Comparison of ENCODE assay signal across 8 cellular contexts in the genomic region with DNA sequence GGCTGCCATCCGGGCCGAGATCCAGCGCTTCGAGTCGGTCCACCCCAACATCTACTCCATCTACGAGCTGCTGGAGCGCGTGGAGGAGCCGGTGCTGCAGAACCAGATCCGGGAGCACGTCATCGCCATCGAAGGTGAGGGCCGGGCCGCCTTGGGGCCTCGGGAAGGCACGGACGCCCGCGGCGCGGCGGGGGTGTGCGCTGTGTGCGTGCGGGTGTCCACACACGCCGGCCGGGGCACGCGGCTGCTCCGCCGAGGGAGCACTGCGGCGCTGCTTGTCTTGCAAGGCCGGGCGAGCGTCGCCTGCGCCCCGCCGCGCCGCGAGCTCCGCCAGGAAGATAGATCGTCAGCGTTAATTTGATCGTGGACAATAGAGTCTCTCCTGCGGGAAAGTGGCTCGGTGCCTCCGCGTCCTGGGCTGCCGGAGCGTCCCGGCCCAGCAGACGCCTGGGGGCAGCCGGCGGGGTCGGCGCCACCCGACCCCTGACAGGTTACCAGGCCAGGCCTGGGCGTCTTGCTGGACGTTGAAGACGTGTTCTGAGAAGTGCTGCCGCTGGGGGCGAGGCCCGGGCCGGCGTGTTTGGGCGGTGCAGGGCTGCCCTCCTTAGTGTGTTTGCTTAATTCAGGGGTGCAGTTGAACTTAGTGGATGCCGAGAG. TPM values are rescaled to one million over a fixed set of nuclear protein-coding genes. Genes with fewer than 3 reads are reported as not detected.
A peak's percentile ranks its signal among the peaks of the same experiment; 100 is the strongest.
DNase-seq lines count a peak whose midpoint lies in the region; ATAC-seq and TF ChIP-seq lines count a peak whose summit lies in the region.

No MANE protein-coding gene starts in this region.

- TF ChIP-seq CTCF in WERI-Rb-1 (IDR thresholded peaks at IDR 0.05; ENCODE audit: low read depth, low read length) (no peak), foreskin fibroblast (IDR thresholded peaks at IDR 0.05; ENCODE audit: low read depth, low read length) (no peak), neural cell (IDR thresholded peaks at IDR 0.05; ENCODE audit: poor library complexity, severe bottlenecking) (no peak), GM10248 (IDR thresholded peaks at IDR 0.05; ENCODE audit: control extremely low read depth, extremely low read depth, low read depth, missing control alignments) (no peak)

- H3K9me2 ChIP-seq in neural cell (ENCODE audit: insufficient read depth, low read length) = no peaks in the 10 kb centered on the region

- H3K4me3 ChIP-seq in WERI-Rb-1 (ENCODE audit: low read depth, low read length) (peak overlapping the region; percentile 49), foreskin fibroblast (ENCODE audit: low read depth in 1 of 2, low read length in 2 of 2) (peak overlapping the region; percentile 57 to 66), neural cell (ENCODE audit: low read length) (peak overlapping the region; percentile 95)

- peaks cover 13% of the 10 kb centered on the region for H3K4me1 Mint-ChIP-seq in activated naive CD4-positive, alpha-beta T cell treated with anti-CD3 and anti-CD28 coated beads, Interleukin-2, amount 50 U/mL, for 24 hours

- ATAC-seq in GM21529 (IDR thresholded peaks at IDR 0.05; ENCODE audit: unreplicated experiment) = no peak

- H3F3A ChIP-seq in neural cell (ENCODE audit: insufficient read depth, low read length, poor library complexity, severe bottlenecking) = no peaks in the 10 kb centered on the region

- no peak overlapping the region for H3K27ac ChIP-seq in WERI-Rb-1
- H3K27ac ChIP-seq in neural cell (ENCODE audit: low read length) = peak overlapping the region; percentile 8

- peak overlapping the region; percentile 76 for H3K9ac ChIP-seq in neural cell (ENCODE audit: low read length)

- no peaks in the 10 kb centered on the region for H3K36me3 Mint-ChIP-seq in activated naive CD4-positive, alpha-beta T cell treated with anti-CD3 and anti-CD28 coated beads, Interleukin-2, amount 50 U/mL, for 24 hours

- TF ChIP-seq EP300 in neural cell (conservative IDR thresholded peaks at IDR 0.05; ENCODE audit: poor library complexity, severe bottlenecking) = no peak

- H2AFZ ChIP-seq in neural cell (ENCODE audit: low read depth, low read length) = peak overlapping the region; percentile 14

- H3K9me3 ChIP-seq in WERI-Rb-1 (ENCODE audit: severe bottlenecking) = peaks cover 16% of the 10 kb centered on the region
- H3K9me3 ChIP-seq in neural cell (ENCODE audit: low read length) = no peaks in the 10 kb centered on the region

- peaks cover 64% of the 10 kb centered on the region for H3K27me3 ChIP-seq in WERI-Rb-1 (ENCODE audit: insufficient read depth, low read depth, severe bottlenecking)
- no peaks in the 10 kb centered on the region for H3K27me3 ChIP-seq in neural cell (ENCODE audit: insufficient read depth, low read depth, low read length)

- no peaks in the 10 kb centered on the region for H3K36me3 ChIP-seq in WERI-Rb-1
- no peaks in the 10 kb centered on the region for H3K36me3 ChIP-seq in neural cell (ENCODE audit: insufficient read depth, low read length)

- CTCF ChIA-PET in GM10248 (lab: Yijun Ruan, JAX) = no interaction called here

- peaks cover 48% of the 10 kb centered on the region for H3K79me2 ChIP-seq in neural cell (replicated peaks; ENCODE audit: insufficient read depth, low read length)

- peaks cover 3% of the 10 kb centered on the region for H4K20me1 ChIP-seq in neural cell (ENCODE audit: insufficient read depth)

- DNase-seq in activated naive CD4-positive, alpha-beta T cell treated with anti-CD3 and anti-CD28 coated beads, Interleukin-2, amount 50 U/mL, for 16 hours = no peak
- DNase-seq in WERI-Rb-1 = peak; percentile 28
- DNase-seq in foreskin fibroblast = peak; percentile 53 to 79
- DNase-seq in stimulated activated naive CD4-positive, alpha-beta T cell (lab: John Stamatoyannopoulos, UW) = no peak
- no peak for DNase-seq in GM10248 (ENCODE audit: extremely low spot score)

- no peak overlapping the region for H3K27ac Mint-ChIP-seq in activated naive CD4-positive, alpha-beta T cell treated with anti-CD3 and anti-CD28 coated beads, Interleukin-2, amount 50 U/mL, for 24 hours

- H3K27me3 Mint-ChIP-seq in activated naive CD4-positive, alpha-beta T cell treated with anti-CD3 and anti-CD28 coated beads, Interleukin-2, amount 50 U/mL, for 24 hours = peaks cover 36% of the 10 kb centered on the region

- peak; percentile 32 for TF ChIP-seq RAD21 in neural cell (conservative IDR thresholded peaks at IDR 0.05)

- H3K4me2 ChIP-seq in neural cell (ENCODE audit: low read length) = peak overlapping the region; percentile 86

- POLR2A ChIA-PET in GM10248 (lab: Yijun Ruan, JAX) = no interaction called here

- peak overlapping the region; percentile 54 for H3K4me3 Mint-ChIP-seq in activated naive CD4-positive, alpha-beta T cell treated with anti-CD3 and anti-CD28 coated beads, Interleukin-2, amount 50 U/mL, for 24 hours

- no peaks in the 10 kb centered on the region for H3K9me3 Mint-ChIP-seq in activated naive CD4-positive, alpha-beta T cell treated with anti-CD3 and anti-CD28 coated beads, Interleukin-2, amount 50 U/mL, for 24 hours

TF ChIP-seq in neural cell, 6 proteins besides CTCF, POLR2A, EP300 and RAD21:
- TF ChIP-seq SMC3 (conservative IDR thresholded peaks at IDR 0.05; ENCODE audit: poor library complexity) (no peak), MXI1 (conservative IDR thresholded peaks at IDR 0.05; ENCODE audit: poor library complexity, severe bottlenecking) (peak; percentile 67), POLR2AphosphoS5 (IDR thresholded peaks at IDR 0.05) (peak; percentile 49)
- TF ChIP-seq, protein P1, sequence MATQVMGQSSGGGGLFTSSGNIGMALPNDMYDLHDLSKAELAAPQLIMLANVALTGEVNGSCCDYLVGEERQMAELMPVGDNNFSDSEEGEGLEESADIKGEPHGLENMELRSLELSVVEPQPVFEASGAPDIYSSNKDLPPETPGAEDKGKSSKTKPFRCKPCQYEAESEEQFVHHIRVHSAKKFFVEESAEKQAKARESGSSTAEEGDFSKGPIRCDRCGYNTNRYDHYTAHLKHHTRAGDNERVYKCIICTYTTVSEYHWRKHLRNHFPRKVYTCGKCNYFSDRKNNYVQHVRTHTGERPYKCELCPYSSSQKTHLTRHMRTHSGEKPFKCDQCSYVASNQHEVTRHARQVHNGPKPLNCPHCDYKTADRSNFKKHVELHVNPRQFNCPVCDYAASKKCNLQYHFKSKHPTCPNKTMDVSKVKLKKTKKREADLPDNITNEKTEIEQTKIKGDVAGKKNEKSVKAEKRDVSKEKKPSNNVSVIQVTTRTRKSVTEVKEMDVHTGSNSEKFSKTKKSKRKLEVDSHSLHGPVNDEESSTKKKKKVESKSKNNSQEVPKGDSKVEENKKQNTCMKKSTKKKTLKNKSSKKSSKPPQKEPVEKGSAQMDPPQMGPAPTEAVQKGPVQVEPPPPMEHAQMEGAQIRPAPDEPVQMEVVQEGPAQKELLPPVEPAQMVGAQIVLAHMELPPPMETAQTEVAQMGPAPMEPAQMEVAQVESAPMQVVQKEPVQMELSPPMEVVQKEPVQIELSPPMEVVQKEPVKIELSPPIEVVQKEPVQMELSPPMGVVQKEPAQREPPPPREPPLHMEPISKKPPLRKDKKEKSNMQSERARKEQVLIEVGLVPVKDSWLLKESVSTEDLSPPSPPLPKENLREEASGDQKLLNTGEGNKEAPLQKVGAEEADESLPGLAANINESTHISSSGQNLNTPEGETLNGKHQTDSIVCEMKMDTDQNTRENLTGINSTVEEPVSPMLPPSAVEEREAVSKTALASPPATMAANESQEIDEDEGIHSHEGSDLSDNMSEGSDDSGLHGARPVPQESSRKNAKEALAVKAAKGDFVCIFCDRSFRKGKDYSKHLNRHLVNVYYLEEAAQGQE (IDR thresholded peaks at IDR 0.05; ENCODE audit: borderline replicate concordance) = peak; percentile 42

RNA-seq across cellular contexts. Expression of a gene that starts 1.0 kb away (rescaled TPM):
- 17.4 and 21.9 TPM in 2 replicates for polyA plus RNA-seq in neural cell
- 74.5 and 87.4 TPM in 2 replicates for polyA minus RNA-seq in neural cell

Comparison
In these comparisons a context has a peak if more than half of its experiments do, and no peak if none do; other contexts are left out.
1. DNase-seq: peak in WERI-Rb-1 (single experiment) and foreskin fibroblast (2 of 2); none in activated naive CD4-positive, alpha-beta T cell treated with anti-CD3 and anti-CD28 coated beads, Interleukin-2, amount 50 U/mL, for 16 hours (single experiment), stimulated activated naive CD4-positive, alpha-beta T cell (0 of 6) and GM10248 (single experiment).
2. Peak in every context shown above with its lines, with median percentiles within 50 percentile points of each other: H3K4me3 ChIP-seq.